In the genomic region with DNA sequence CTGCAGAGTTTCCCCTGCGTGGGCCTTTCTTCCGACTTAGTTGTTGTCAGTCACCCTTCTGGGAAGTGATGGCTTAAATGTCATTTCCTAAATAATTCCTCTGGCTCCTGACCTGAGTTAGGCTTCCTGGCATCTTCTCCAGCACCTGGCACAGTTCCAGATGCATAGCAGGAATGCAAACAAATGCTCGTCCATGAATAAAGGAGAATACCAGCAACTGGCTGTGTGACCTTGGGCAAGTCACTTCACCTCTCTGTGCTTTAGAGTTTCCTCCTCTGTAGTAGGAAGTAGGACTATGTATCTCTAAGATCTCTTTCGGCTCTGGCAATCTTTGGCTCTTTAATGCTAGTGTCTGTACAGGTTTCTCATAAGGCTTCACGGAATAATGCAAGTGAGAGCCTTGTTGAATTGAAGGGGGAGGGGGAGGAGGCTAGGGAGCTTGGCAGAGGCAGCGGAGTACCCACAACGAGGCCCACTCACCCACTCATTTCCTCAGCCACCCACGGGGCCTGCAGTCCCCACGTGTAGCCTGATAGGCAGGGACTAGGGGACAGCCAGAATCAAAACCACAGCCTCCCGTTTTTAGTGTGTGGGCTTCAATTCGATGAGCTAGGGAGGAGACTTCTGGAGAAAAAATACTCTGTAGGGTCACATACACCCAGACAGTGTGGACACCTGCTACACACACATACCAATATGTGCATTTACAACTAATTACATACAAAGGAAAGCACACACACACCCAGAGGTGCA, we compare ENCODE assay signal across 1 cellular context.
TF ChIP-seq lines count a peak whose summit lies in the region.

No MANE protein-coding gene starts in this region.

TF ChIP-seq in SK-N-SH treated with all-trans-retinoic acid at 6 μM for 48 hours, 23 proteins besides CTCF, POLR2A, EP300 and RAD21 (continued from another document):
- TF ChIP-seq ZNF8 (CRISPR knock-in tag; IDR thresholded peaks at IDR 0.05) (no peak), RARB (CRISPR knock-in tag; IDR thresholded peaks at IDR 0.05) (no peak), ISL1 (CRISPR knock-in tag; IDR thresholded peaks at IDR 0.05) (no peak), CSDC2 (CRISPR knock-in tag; IDR thresholded peaks at IDR 0.05) (no peak)
TF ChIP-seq in SK-N-SH treated with all-trans-retinoic acid at 6 μM for 48 hours: peak in this region for 0.
